Comparison of ENCODE assay signal across 9 cellular contexts in the genomic region with DNA sequence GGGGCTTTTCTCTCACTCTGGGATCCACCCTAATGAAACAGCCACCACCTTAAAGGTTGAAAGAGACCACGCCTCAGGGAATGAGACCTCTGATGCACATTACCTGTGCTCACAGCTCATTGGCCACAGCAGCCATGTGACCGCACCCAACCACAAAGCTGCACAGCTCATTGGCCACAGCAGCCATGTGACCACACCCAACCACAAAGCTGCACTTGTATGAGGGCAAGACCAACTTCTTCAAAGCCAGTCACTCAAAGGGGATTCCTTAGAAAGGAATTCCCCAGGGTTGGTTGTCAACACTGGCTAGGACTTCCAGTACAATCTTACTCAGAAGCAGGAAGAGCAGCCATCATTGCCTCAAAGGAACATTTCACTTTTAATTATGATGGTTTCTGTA. TPM values are rescaled to one million over a fixed set of nuclear protein-coding genes. Genes with fewer than 3 reads are reported as not detected.
DNase-seq lines count a peak whose midpoint lies in the region; ATAC-seq, FAIRE-seq and TF ChIP-seq lines count a peak whose summit lies in the region.
"Had no signal": no experiment of that assay in that cellular context is flagged by ENCODE, and none has a peak within 500 bp of the region (broad histone marks: within the 10 kb centered on the region; RNA-seq: fewer than 3 reads in every experiment).

No MANE protein-coding gene starts in this region.

- ATAC-seq in RWPE2 (ENCODE audit: low read depth) (no peak), body of pancreas (no peak)
- ATAC-seq in activated naive CD8-positive, alpha-beta T cell treated with anti-CD3 and anti-CD28 coated beads, Interleukin-2, amount 10 ng/mL, durations not matched to agents 7 days and 5 days (ENCODE audit: low read depth) = peak; percentile 21

- peaks cover 3% of the 10 kb centered on the region for H3K36me3 Mint-ChIP-seq in activated naive CD8-positive, alpha-beta T cell treated with anti-CD3 and anti-CD28 coated beads, Interleukin-2, amount 10 ng/mL, durations not matched to agents 7 days and 5 days
- H3K36me3 Mint-ChIP-seq: neural progenitor cell had no signal

- H3K4me1 Mint-ChIP-seq in activated naive CD8-positive, alpha-beta T cell treated with anti-CD3 and anti-CD28 coated beads, Interleukin-2, amount 10 ng/mL, durations not matched to agents 7 days and 5 days = peaks cover 5% of the 10 kb centered on the region
- H3K4me1 Mint-ChIP-seq: neural progenitor cell had no signal

- no peaks in the 10 kb centered on the region for H3K36me3 ChIP-seq in RWPE2 (ENCODE audit: low read depth)
- H3K36me3 ChIP-seq in body of pancreas (replicated peaks in 1 of 2; ENCODE audit: insufficient read depth in 1 of 2, low read depth in 2 of 2) = no peaks in the 10 kb centered on the region
- H3K36me3 ChIP-seq: neural progenitor cell, Peyer's patch had no signal

- DNase-seq in GM18507 (ENCODE audit: extremely low spot score, insufficient read length, low read depth) (no peak), RWPE2 (ENCODE audit: low spot score) (peak; percentile 59), RWPE1 (ENCODE audit: low spot score) (no peak), body of pancreas (no peak), NCI-H446 treated with DMSO at 0.1 percent for 48 hours (lab: John Stamatoyannopoulos, UW) (no peak)
- no peak for DNase-seq in activated naive CD8-positive, alpha-beta T cell treated with anti-CD3 and anti-CD28 coated beads, Interleukin-2, amount 10 ng/mL, durations not matched to agents 7 days and 5 days
- DNase-seq in stimulated activated CD8-positive, alpha-beta memory T cell treated with anti-CD3 and anti-CD28 coated beads, Interleukin-4, amount 100 ng/mL, for 24 hours (ENCODE audit: low read depth) = peak; percentile 32

- CTCF ChIA-PET in RWPE1 (lab: Yijun Ruan, JAX) = no interaction called here

- no peak overlapping the region for H3K4me3 Mint-ChIP-seq in activated naive CD8-positive, alpha-beta T cell treated with anti-CD3 and anti-CD28 coated beads, Interleukin-2, amount 10 ng/mL, durations not matched to agents 7 days and 5 days
- H3K4me3 Mint-ChIP-seq: neural progenitor cell had no signal

- H3K9me3 Mint-ChIP-seq in activated naive CD8-positive, alpha-beta T cell treated with anti-CD3 and anti-CD28 coated beads, Interleukin-2, amount 10 ng/mL, durations not matched to agents 7 days and 5 days = peaks cover 24% of the 10 kb centered on the region

- H3K27ac Mint-ChIP-seq in activated naive CD8-positive, alpha-beta T cell treated with anti-CD3 and anti-CD28 coated beads, Interleukin-2, amount 10 ng/mL, durations not matched to agents 7 days and 5 days = no peak overlapping the region
- H3K27ac Mint-ChIP-seq: neural progenitor cell had no signal

- H3K4me3 ChIP-seq in RWPE2 (ENCODE audit: severe bottlenecking) (no peak overlapping the region), body of pancreas (no peak overlapping the region)
- H3K4me3 ChIP-seq: neural progenitor cell, Peyer's patch had no signal

- no peaks in the 10 kb centered on the region for H3K27me3 ChIP-seq in RWPE2 (ENCODE audit: insufficient read depth, poor library complexity, severe bottlenecking)
- H3K27me3 ChIP-seq in body of pancreas = no peaks in the 10 kb centered on the region
- H3K27me3 ChIP-seq: neural progenitor cell, Peyer's patch had no signal

- H3K9me3 ChIP-seq in RWPE2 (ENCODE audit: severe bottlenecking) (peaks cover 3% of the 10 kb centered on the region), body of pancreas (no peaks in the 10 kb centered on the region)

- peak; percentile 46 for FAIRE-seq in GM18507 (lab: Jason Lieb, UNC)

- POLR2A ChIA-PET in activated naive CD8-positive, alpha-beta T cell treated with anti-CD3 and anti-CD28 coated beads, Interleukin-2, amount 10 ng/mL, durations not matched to agents 7 days and 5 days (lab: Charles Lee) = no interaction called here
- POLR2A ChIA-PET in RWPE1 (lab: Yijun Ruan, JAX; ENCODE audit: low non-redundant PET) = no interaction called here

- no peak for TF ChIP-seq POLR2A in body of pancreas (IDR thresholded peaks at IDR 0.05)

- H3K27ac ChIP-seq in RWPE2 (ENCODE audit: poor library complexity, severe bottlenecking) (no peak overlapping the region), RWPE1 (no peak overlapping the region), body of pancreas (no peak overlapping the region)
- H3K27ac ChIP-seq: neural progenitor cell, Peyer's patch had no signal

- intact Hi-C loops in body of pancreas (cut with DNase I) = no loop called here

- H3K27me3 Mint-ChIP-seq in activated naive CD8-positive, alpha-beta T cell treated with anti-CD3 and anti-CD28 coated beads, Interleukin-2, amount 10 ng/mL, durations not matched to agents 7 days and 5 days = peaks cover 22% of the 10 kb centered on the region

- 96 to 100% methylated on average over 1 to 2 of the region's 2 CpGs for WGBS in body of pancreas, 2 donors

- H3K4me1 ChIP-seq in RWPE2 (ENCODE audit: insufficient read depth, poor library complexity, severe bottlenecking) (peaks cover 2% of the 10 kb centered on the region), body of pancreas (no peaks in the 10 kb centered on the region)
- H3K4me1 ChIP-seq: neural progenitor cell, Peyer's patch had no signal

- no peak for TF ChIP-seq CTCF in RWPE2 (IDR thresholded peaks at IDR 0.05; ENCODE audit: poor library complexity, severe bottlenecking)
- no peak for TF ChIP-seq CTCF in RWPE1 (conservative IDR thresholded peaks at IDR 0.05; ENCODE audit: low read depth)
- TF ChIP-seq CTCF in body of pancreas (IDR thresholded peaks at IDR 0.05) = no peak

RNA-seq across cellular contexts. Expression of gene PDE9A, which starts 43.6 kb away (rescaled TPM):
- total RNA-seq in activated naive CD8-positive, alpha-beta T cell treated with anti-CD3 and anti-CD28 coated beads, Interleukin-2, amount 10 ng/mL, durations not matched to agents 7 days and 5 days = 1 to 10 TPM; 7.5 to 9.5 TPM
- 1 to 10 TPM; 5.2 to 7.9 TPM for total RNA-seq in body of pancreas

Comparison
In these comparisons a context has a peak if more than half of its experiments do, and no peak if none do; other contexts are left out.
1. DNase-seq: peak in RWPE2 (single experiment) and stimulated activated CD8-positive, alpha-beta memory T cell treated with anti-CD3 and anti-CD28 coated beads, Interleukin-4, amount 100 ng/mL, for 24 hours (single experiment); none in GM18507 (single experiment), activated naive CD8-positive, alpha-beta T cell treated with anti-CD3 and anti-CD28 coated beads, Interleukin-2, amount 10 ng/mL, durations not matched to agents 7 days and 5 days (single experiment), RWPE1 (single experiment), body of pancreas (0 of 4) and NCI-H446 treated with DMSO at 0.1 percent for 48 hours (single experiment).